In the genomic region with DNA sequence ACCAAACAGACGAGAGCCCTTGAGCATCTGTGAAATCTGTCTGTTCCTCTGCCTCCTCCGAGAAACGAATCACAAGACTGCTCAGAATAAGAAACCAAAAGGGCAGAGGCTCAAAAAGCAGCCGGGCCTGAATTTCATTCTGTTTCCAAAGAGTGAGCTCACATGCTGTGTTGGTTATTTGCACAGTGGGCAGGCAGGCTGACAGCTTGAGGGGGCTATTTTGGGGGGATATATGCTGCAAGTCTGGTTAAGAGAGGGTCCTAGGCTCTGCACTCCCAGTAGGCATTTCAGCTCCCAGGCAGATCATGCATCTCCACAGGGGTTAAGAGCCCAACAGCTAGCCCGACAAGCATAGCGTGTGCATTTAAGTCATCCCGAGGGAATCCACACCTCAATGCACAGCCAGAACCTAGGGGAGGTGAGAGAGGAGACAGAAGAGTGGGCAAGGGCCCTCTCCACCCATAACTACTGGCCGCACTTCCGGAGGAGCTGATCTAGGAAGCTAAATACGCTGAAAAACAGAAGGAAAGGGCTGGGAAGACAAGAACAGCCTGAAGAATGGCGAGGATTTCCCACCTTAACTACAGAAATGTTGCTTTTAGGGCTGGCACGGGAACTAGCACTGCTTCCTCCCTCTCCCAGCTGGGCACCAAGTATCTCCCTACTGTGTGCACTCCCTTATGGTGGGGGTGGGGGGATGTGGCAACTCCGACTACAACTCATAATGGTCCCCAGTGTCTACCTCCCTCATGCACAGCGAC, we compare ENCODE assay signal across 1 cellular context.
TF ChIP-seq lines count a peak whose summit lies in the region.

No MANE protein-coding gene starts in this region.

TF ChIP-seq in WTC11, 78 proteins besides CTCF, POLR2A, EP300 and RAD21 (continued from another document):
- TF ChIP-seq, protein P1, sequence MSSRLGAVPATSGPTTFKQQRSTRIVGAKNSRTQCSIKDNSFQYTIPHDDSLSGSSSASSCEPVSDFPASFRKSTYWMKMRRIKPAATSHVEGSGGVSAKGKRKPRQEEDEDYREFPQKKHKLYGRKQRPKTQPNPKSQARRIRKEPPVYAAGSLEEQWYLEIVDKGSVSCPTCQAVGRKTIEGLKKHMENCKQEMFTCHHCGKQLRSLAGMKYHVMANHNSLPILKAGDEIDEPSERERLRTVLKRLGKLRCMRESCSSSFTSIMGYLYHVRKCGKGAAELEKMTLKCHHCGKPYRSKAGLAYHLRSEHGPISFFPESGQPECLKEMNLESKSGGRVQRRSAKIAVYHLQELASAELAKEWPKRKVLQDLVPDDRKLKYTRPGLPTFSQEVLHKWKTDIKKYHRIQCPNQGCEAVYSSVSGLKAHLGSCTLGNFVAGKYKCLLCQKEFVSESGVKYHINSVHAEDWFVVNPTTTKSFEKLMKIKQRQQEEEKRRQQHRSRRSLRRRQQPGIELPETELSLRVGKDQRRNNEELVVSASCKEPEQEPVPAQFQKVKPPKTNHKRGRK (CRISPR knock-in tag; IDR thresholded peaks at IDR 0.05; ENCODE audit: borderline replicate concordance): no peak
- TF ChIP-seq, protein P2, sequence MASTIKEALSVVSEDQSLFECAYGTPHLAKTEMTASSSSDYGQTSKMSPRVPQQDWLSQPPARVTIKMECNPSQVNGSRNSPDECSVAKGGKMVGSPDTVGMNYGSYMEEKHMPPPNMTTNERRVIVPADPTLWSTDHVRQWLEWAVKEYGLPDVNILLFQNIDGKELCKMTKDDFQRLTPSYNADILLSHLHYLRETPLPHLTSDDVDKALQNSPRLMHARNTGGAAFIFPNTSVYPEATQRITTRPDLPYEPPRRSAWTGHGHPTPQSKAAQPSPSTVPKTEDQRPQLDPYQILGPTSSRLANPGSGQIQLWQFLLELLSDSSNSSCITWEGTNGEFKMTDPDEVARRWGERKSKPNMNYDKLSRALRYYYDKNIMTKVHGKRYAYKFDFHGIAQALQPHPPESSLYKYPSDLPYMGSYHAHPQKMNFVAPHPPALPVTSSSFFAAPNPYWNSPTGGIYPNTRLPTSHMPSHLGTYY (CRISPR knock-in tag; IDR thresholded peaks at IDR 0.05): no peak
- no peak for TF ChIP-seq TP53 (CRISPR knock-in tag; IDR thresholded peaks at IDR 0.05)
